ENCODE assay signal across 15 cellular contexts in genomic region chr9:126708178-126708577, GRCh38.
DNase-seq lines count a peak whose midpoint lies in the region; ATAC-seq and TF ChIP-seq lines count a peak whose summit lies in the region.
"Had no signal": no experiment of that assay in that cellular context is flagged by ENCODE, and none has a peak within 500 bp of the region (broad histone marks: within the 10 kb centered on the region; RNA-seq: fewer than 3 reads in every experiment).

No MANE protein-coding gene starts in this region.

- H3K4me2 ChIP-seq in hepatocyte: no peak overlapping the region
- H3K4me2 ChIP-seq: BLaER1 had no signal

- no peak overlapping the region for H3K27ac ChIP-seq in hepatocyte
- H3K27ac ChIP-seq: BLaER1 had no signal

- H3K79me2 ChIP-seq in hepatocyte: no peaks in the 10 kb centered on the region

- H2AFZ ChIP-seq in hepatocyte: no peak overlapping the region

- DNase-seq in D341Med (ENCODE audit: low spot score) (peak; percentile 11), HEK293T (ENCODE audit: extremely low spot score) (peak; percentile 2), hepatocyte (ENCODE audit: low spot score) (peak; percentile 3), pulmonary artery endothelial cell (ENCODE audit: low read depth, low spot score) (peak; percentile 17), GM10266 (ENCODE audit: extremely low spot score) (no peak)
- DNase-seq: CD8-positive, alpha-beta memory T cell; DMS 273 treated with DMSO at 0.1 percent for 48 hours; KG1; NCI-H1105; NCI-H187; NCI-H446; PC-3 had no signal

- 71% methylated on average over 4 of the region's 4 CpGs for WGBS in hepatocyte (ENCODE audit: low lambda C conversion rate, missing lambda C conversion rate)

- no peak overlapping the region for H3K4me3 ChIP-seq in hepatocyte
- H3K4me3 ChIP-seq: BLaER1 had no signal

- no peak for ATAC-seq in HG03159 (IDR thresholded peaks at IDR 0.05; ENCODE audit: unreplicated experiment)
- ATAC-seq in GM21423 (IDR thresholded peaks at IDR 0.05; ENCODE audit: unreplicated experiment): no peak
- ATAC-seq: PC-3 had no signal

- H3K36me3 ChIP-seq in hepatocyte (replicated peaks; ENCODE audit: insufficient read depth, low read depth): no peaks in the 10 kb centered on the region
- H3K36me3 ChIP-seq: BLaER1 had no signal

- no peaks in the 10 kb centered on the region for H4K20me1 ChIP-seq in hepatocyte (ENCODE audit: insufficient read depth, poor library complexity, severe bottlenecking)
- H4K20me1 ChIP-seq: BLaER1 had no signal

- TF ChIP-seq CTCF in hepatocyte (IDR thresholded peaks at IDR 0.05; ENCODE audit: poor library complexity) (no peak), GM10266 (IDR thresholded peaks at IDR 0.05; ENCODE audit: control insufficient read depth, insufficient read depth, low read depth, missing control alignments) (no peak)

- H3K4me1 ChIP-seq in hepatocyte (ENCODE audit: insufficient read depth): peaks cover 6% of the 10 kb centered on the region

- H3K9me3 ChIP-seq in hepatocyte (ENCODE audit: low read depth): no peaks in the 10 kb centered on the region
- H3K9me3 ChIP-seq: BLaER1 had no signal

- POLR2A ChIA-PET in HEK293T (lab: Yijun Ruan, JAX): no interaction called here

- H3K27me3 ChIP-seq in hepatocyte: peaks cover 19% of the 10 kb centered on the region
- H3K27me3 ChIP-seq: BLaER1 had no signal

- CTCF ChIA-PET in HEK293T (lab: Yijun Ruan, JAX): interaction anchor here (7.0 kb wide), 1 partner anchor 74 kb away, joined by 97 read pairs; no protein-coding TSS in a partner anchor

- no peaks in the 10 kb centered on the region for H3K9me2 ChIP-seq in hepatocyte (replicated peaks; ENCODE audit: insufficient read depth)

TF ChIP-seq in HEK293T, 16 proteins besides CTCF, POLR2A, EP300 and RAD21:
- no peak for TF ChIP-seq FOXK2 (IDR thresholded peaks at IDR 0.05)
- TF ChIP-seq SUZ12 (IDR thresholded peaks at IDR 0.05): no peak
- no peak for TF ChIP-seq CTBP1 (IDR thresholded peaks at IDR 0.05; ENCODE audit: borderline replicate concordance)
- no peak for TF ChIP-seq ELF4 (IDR thresholded peaks at IDR 0.05)
- TF ChIP-seq ARNT (IDR thresholded peaks at IDR 0.05): no peak
- no peak for TF ChIP-seq L3MBTL2 (conservative IDR thresholded peaks at IDR 0.05)
- no peak for TF ChIP-seq ZNF384 (IDR thresholded peaks at IDR 0.05)
- no peak for TF ChIP-seq BHLHE40 (IDR thresholded peaks at IDR 0.05; ENCODE audit: borderline replicate concordance)
- TF ChIP-seq NFRKB (IDR thresholded peaks at IDR 0.05): no peak
- TF ChIP-seq, protein P1, sequence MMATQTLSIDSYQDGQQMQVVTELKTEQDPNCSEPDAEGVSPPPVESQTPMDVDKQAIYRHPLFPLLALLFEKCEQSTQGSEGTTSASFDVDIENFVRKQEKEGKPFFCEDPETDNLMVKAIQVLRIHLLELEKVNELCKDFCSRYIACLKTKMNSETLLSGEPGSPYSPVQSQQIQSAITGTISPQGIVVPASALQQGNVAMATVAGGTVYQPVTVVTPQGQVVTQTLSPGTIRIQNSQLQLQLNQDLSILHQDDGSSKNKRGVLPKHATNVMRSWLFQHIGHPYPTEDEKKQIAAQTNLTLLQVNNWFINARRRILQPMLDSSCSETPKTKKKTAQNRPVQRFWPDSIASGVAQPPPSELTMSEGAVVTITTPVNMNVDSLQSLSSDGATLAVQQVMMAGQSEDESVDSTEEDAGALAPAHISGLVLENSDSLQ (IDR thresholded peaks at IDR 0.05): no peak
- no peak for TF ChIP-seq TARDBP (IDR thresholded peaks at IDR 0.05)
- TF ChIP-seq HDGF (IDR thresholded peaks at IDR 0.05; ENCODE audit: borderline replicate concordance): no peak
- TF ChIP-seq LEF1 (IDR thresholded peaks at IDR 0.05; ENCODE audit: borderline replicate concordance): no peak
- TF ChIP-seq FOXA1 (IDR thresholded peaks at IDR 0.05): no peak
- TF ChIP-seq FOXM1 (IDR thresholded peaks at IDR 0.05; ENCODE audit: borderline replicate concordance): no peak
